17 cellular contexts compared by ENCODE assay signal in genomic region chr9:35948901-35949318, GRCh38. TPM values are rescaled to one million over a fixed set of nuclear protein-coding genes. Genes with fewer than 3 reads are reported as not detected.
A peak's percentile ranks its signal among the peaks of the same experiment; 100 is the strongest.
DNase-seq lines count a peak whose midpoint lies in the region; ATAC-seq, FAIRE-seq and TF ChIP-seq lines count a peak whose summit lies in the region.
"Had no signal": no experiment of that assay in that cellular context is flagged by ENCODE, and none has a peak within 500 bp of the region (broad histone marks: within the 10 kb centered on the region; RNA-seq: fewer than 3 reads in every experiment).

No MANE protein-coding gene starts in this region.

- peak in 3 of 8 donors; percentile 23 to 60 (median 43) for ATAC-seq in heart right ventricle

- no peaks in the 10 kb centered on the region for H4K20me1 ChIP-seq in H1 (replicated peaks in 1 of 2; ENCODE audit: control insufficient read depth in 1 of 2, insufficient read depth in 2 of 2, low read length in 2 of 2)

- H2AK5ac ChIP-seq in H1 (ENCODE audit: low read depth, low read length): no peak overlapping the region

- TF ChIP-seq EP300 in H1 (IDR thresholded peaks at IDR 0.05; ENCODE audit: borderline replicate concordance in 1 of 2, low read depth in 2 of 2, low read length in 2 of 2): no peak

- no peak overlapping the region for H3K18ac ChIP-seq in H1 (ENCODE audit: extremely low read depth, low read length)

- DNase-seq in heart right ventricle (no peak), right atrium auricular region (ENCODE audit: low spot score) (no peak), H1 (ENCODE audit: low read depth in 1 of 2, low spot score in 2 of 2) (no peak), lung microvascular endothelial cell (ENCODE audit: low read depth in 2 of 2) (peak; percentile 26 to 89), small intestine (no peak), COLO668 (lab: John Stamatoyannopoulos, UW; ENCODE audit: unreplicated experiment) (no peak), NCI-H526 treated with DMSO at 0.1 percent for 48 hours (lab: John Stamatoyannopoulos, UW) (no peak), middle frontal gyrus (ENCODE audit: extremely low spot score, low spot score) (no peak)
- DNase-seq: activated gamma-delta T cell treated with Interleukin-2 at 50 U/mL for 16 hours; CD4-positive, alpha-beta T cell; midbrain; NCI-H2029 treated with DMSO at 0.1 percent for 48 hours; stomach; WERI-Rb-1 had no signal

- FAIRE-seq in H1 (lab: Jason Lieb, UNC): no peak
- no peak for FAIRE-seq in small intestine (lab: Jason Lieb, UNC)
- FAIRE-seq: GM12891 had no signal

- H3K56ac ChIP-seq in H1 (replicated peaks; ENCODE audit: insufficient read length, low read depth, low read length): no peak overlapping the region

- no peak overlapping the region for H3K4me3 ChIP-seq in heart right ventricle
- H3K4me3 ChIP-seq in right atrium auricular region: no peak overlapping the region
- H3K4me3 ChIP-seq in H1 (ENCODE audit: extremely low read depth in 1 of 4, insufficient read depth in 2 of 4, low read depth in 3 of 4, low read length in 4 of 4): no peak overlapping the region
- H3K4me3 ChIP-seq in small intestine (ENCODE audit: low read depth in 1 of 2, low read length in 2 of 2): no peak overlapping the region
- H3K4me3 ChIP-seq: ascending aorta, stomach had no signal

- H3K79me2 ChIP-seq in H1 (ENCODE audit: control insufficient read depth in 1 of 2, insufficient read depth in 2 of 2, low read length in 2 of 2): no peaks in the 10 kb centered on the region

- peak overlapping the region; percentile 90 for H2AFZ ChIP-seq in H1 (ENCODE audit: low read length)

- H3K27ac ChIP-seq in heart right ventricle: peak overlapping the region in 7 of 10 donors; percentile 3 to 80 (median 44)
- H3K27ac ChIP-seq in right atrium auricular region: peak overlapping the region in 1 of 2 donors; percentile 42
- H3K27ac ChIP-seq in H1 (ENCODE audit: low read depth, low read length): no peak overlapping the region
- H3K27ac ChIP-seq in small intestine (ENCODE audit: low read depth in 1 of 2, low read length in 1 of 2): no peak overlapping the region
- H3K27ac ChIP-seq: ascending aorta, stomach, WERI-Rb-1 had no signal

- H3K4me2 ChIP-seq in H1 (ENCODE audit: insufficient read depth in 1 of 2, low read depth in 2 of 2, low read length in 2 of 2): no peak overlapping the region

- H2BK20ac ChIP-seq in H1 (ENCODE audit: low read length): 0 out of 2 replicates have a peak overlapping the region, but pooled peaks have one; percentile 10

- no peak overlapping the region for H2BK5ac ChIP-seq in H1 (ENCODE audit: low read depth, low read length)

- TF ChIP-seq RAD21 in H1 (IDR thresholded peaks at IDR 0.05 in 1 of 2, conservative IDR thresholded peaks at IDR 0.05 in 1 of 2; ENCODE audit: low read depth in 2 of 2, low read length in 2 of 2): no peak

- no peak overlapping the region for H4K5ac ChIP-seq in H1 (ENCODE audit: insufficient read length, low read depth, low read length)

- H3K36me3 ChIP-seq in heart right ventricle: no peaks in the 10 kb centered on the region
- no peaks in the 10 kb centered on the region for H3K36me3 ChIP-seq in right atrium auricular region
- H3K36me3 ChIP-seq in H1 (ENCODE audit: control insufficient read depth in 2 of 4, insufficient read depth in 4 of 4, low read length in 3 of 4): no peaks in the 10 kb centered on the region
- no peaks in the 10 kb centered on the region for H3K36me3 ChIP-seq in small intestine (ENCODE audit: control insufficient read depth in 2 of 2, insufficient read depth in 2 of 2, low read length in 2 of 2)
- H3K36me3 ChIP-seq: ascending aorta, stomach, WERI-Rb-1 had no signal

- CTCF ChIA-PET in H1 (lab: Charles Lee; ENCODE audit: partially characterized antibody): interaction anchor here (0.7 to 1.7 kb wide), 7 partner anchors 10 to 159 kb away, joined by 3 to 5 read pairs (median 4); no protein-coding TSS in a partner anchor

- H3K23me2 ChIP-seq in H1 (ENCODE audit: low read depth, low read length): no peaks in the 10 kb centered on the region

- POLR2A ChIA-PET in H1 (lab: Charles Lee; ENCODE audit: partially characterized antibody): no interaction called here

- no peak for TF ChIP-seq POLR2A in H1 (IDR thresholded peaks at IDR 0.05; ENCODE audit: control extremely low read depth in 1 of 2, low read depth in 2 of 2, low read length in 2 of 2)

- H3K9me3 ChIP-seq in heart right ventricle (no peaks in the 10 kb centered on the region), right atrium auricular region (no peaks in the 10 kb centered on the region), H1 (ENCODE audit: insufficient read depth in 2 of 2, low read depth in 1 of 2, low read length in 1 of 2) (peaks cover 0 to 5% of the 10 kb centered on the region in 2 experiments; a peak in 1 of 4 replicates), small intestine (ENCODE audit: control insufficient read depth, low read depth) (no peaks in the 10 kb centered on the region)
- H3K9me3 ChIP-seq: ascending aorta, stomach had no signal

- no peak overlapping the region for H3K14ac ChIP-seq in H1 (ENCODE audit: insufficient read length)

- no peaks in the 10 kb centered on the region for H3K79me1 ChIP-seq in H1 (ENCODE audit: low read depth, low read length)

- H3K9ac ChIP-seq in H1 (replicated peaks in 1 of 4; ENCODE audit: extremely low read depth in 1 of 4, low read depth in 3 of 4, low read length in 3 of 4): no peak overlapping the region

- WGBS in heart right ventricle, 2 donors: 37 to 45% methylated on average over 2 of the region's 2 CpGs
- 60% methylated on average over 2 of the region's 2 CpGs; no CpG with 5 or more reads in 1 of the 2 experiments for WGBS in H1 (ENCODE audit: extremely low coverage in 1 of 2, insufficient coverage in 1 of 2, insufficient read length in 1 of 2, insufficient replicate concordance in 2 of 2, low coverage in 1 of 2, low lambda C conversion rate in 2 of 2, missing lambda C conversion rate in 1 of 2), 2 experiments
- WGBS in small intestine, 3 donors: 44 to 59% (median 58%) methylated on average over 2 of the region's 2 CpGs

- no peak overlapping the region for H3K4ac ChIP-seq in H1 (replicated peaks; ENCODE audit: insufficient read length, low read depth, low read length)

- intact Hi-C loops in heart right ventricle (cut with DNase I): no loop called here

- H2BK15ac ChIP-seq in H1 (ENCODE audit: low read length): no peak overlapping the region

- no peak for TF ChIP-seq CTCF in heart right ventricle (IDR thresholded peaks at IDR 0.05)
- no peak for TF ChIP-seq CTCF in right atrium auricular region (IDR thresholded peaks at IDR 0.05)
- no peak for TF ChIP-seq CTCF in H1 (IDR thresholded peaks at IDR 0.05; ENCODE audit: control extremely low read depth in 1 of 3, insufficient read depth in 1 of 3, low read depth in 1 of 3, low read length in 3 of 3)

- H2BK12ac ChIP-seq in H1 (ENCODE audit: low read depth, low read length): no peak overlapping the region

- H3K4me1 ChIP-seq in heart right ventricle (peaks cover 0 to 55% (median 26%) of the 10 kb centered on the region in 9 donors), right atrium auricular region (peaks cover 0 to 26% of the 10 kb centered on the region in 2 donors), H1 (replicated peaks in 1 of 4; ENCODE audit: control insufficient read depth in 3 of 4, insufficient read depth in 4 of 4, low read length in 3 of 4) (peaks cover 0 to 5% (median under 1%) of the 10 kb centered on the region in 4 experiments; a peak in 2 of 7 replicates), small intestine (ENCODE audit: control insufficient read depth in 2 of 2, insufficient read depth in 1 of 2, low read depth in 1 of 2, low read length in 1 of 2) (peaks cover 5 to 6% of the 10 kb centered on the region in 2 donors)

- H3K27me3 ChIP-seq in heart right ventricle (no peaks in the 10 kb centered on the region), right atrium auricular region (no peaks in the 10 kb centered on the region), H1 (replicated peaks in 1 of 4; ENCODE audit: control insufficient read depth in 3 of 4, extremely low read depth in 1 of 4, insufficient read depth in 3 of 4, low read length in 3 of 4) (peaks cover 4 to 13% (median 9%) of the 10 kb centered on the region in 4 experiments), small intestine (ENCODE audit: control insufficient read depth in 2 of 2, insufficient read depth in 2 of 2, low read length in 2 of 2) (no peaks in the 10 kb centered on the region)
- H3K27me3 ChIP-seq: ascending aorta had no signal

- no peak overlapping the region for H2BK120ac ChIP-seq in H1 (replicated peaks; ENCODE audit: low read depth, low read length)

- H4K91ac ChIP-seq in H1 (replicated peaks; ENCODE audit: insufficient read length, low read length): no peak overlapping the region

- no peak overlapping the region for H3K23ac ChIP-seq in H1 (ENCODE audit: insufficient read length)

- H4K8ac ChIP-seq in H1 (ENCODE audit: extremely low read depth, insufficient read depth, low read length): no peak overlapping the region

RNA-seq across cellular contexts. Expression of gene OR2S2, which starts 9.0 kb away (rescaled TPM):
- total RNA-seq in heart right ventricle: not detected
- not detected for polyA plus RNA-seq in heart right ventricle
- total RNA-seq in right atrium auricular region: not detected
- not detected in 2 replicates for total RNA-seq in H1 (2021; fragmentation: NEBNext Ultra II Directional; extraction: Animal tissue kit (Norgen Biotek cat#: 25700))
- not detected in 2 replicates for polyA plus RNA-seq in H1 (2011; rRNA removed)
- not detected for polyA plus RNA-seq in H1 (2011; cell fraction: cytosol; rRNA removed)
- polyA plus RNA-seq in H1 (2011; cell fraction: nucleus; rRNA removed): not detected
- not detected in 4 replicates for polyA plus RNA-seq in H1 (2012, experiment 1 of 2)
- polyA plus RNA-seq in H1 (2012, experiment 2 of 2): not detected
- polyA plus RNA-seq in H1 (2013, experiment 1 of 2): not detected
- polyA plus RNA-seq in H1 (2013, experiment 2 of 2): not detected
- not detected in 2 replicates for polyA minus RNA-seq in H1 (2011; rRNA and poly(A)+ RNA removed)
- not detected for polyA minus RNA-seq in H1 (2011; cell fraction: cytosol; rRNA and poly(A)+ RNA removed)
- polyA minus RNA-seq in H1 (2011; cell fraction: nucleus; rRNA and poly(A)+ RNA removed): not detected
- total RNA-seq in lung microvascular endothelial cell: not detected in 2 replicates
- not detected for polyA plus RNA-seq in small intestine
- total RNA-seq: ascending aorta; CD4-positive, alpha-beta T cell; osteocyte; stomach had no signal
- polyA plus RNA-seq: stomach had no signal

RNA-seq across cellular contexts. Expression of gene SPAAR, which starts 39.6 kb away (rescaled TPM):
- total RNA-seq in heart right ventricle (10 to 100 TPM in 2 of 10 donors, 1 to 10 TPM in 8; 2.8 to 14.4 (median 5.0) TPM), right atrium auricular region (1 to 10 TPM; 3.8 to 6.3 TPM), lung microvascular endothelial cell (1.8 and 3.5 TPM in 2 replicates)
- polyA plus RNA-seq in heart right ventricle (10 to 100 TPM in 1 of 2 donors, 1 to 10 TPM in 1; 7.4 to 20.8 TPM), H1 (2011; rRNA removed) (0.27 and 0.33 TPM in 2 replicates), small intestine (under 1 TPM; 0.45 to 0.81 (median 0.54) TPM)
- not detected in 2 replicates for total RNA-seq in H1 (2021; fragmentation: NEBNext Ultra II Directional; extraction: Animal tissue kit (Norgen Biotek cat#: 25700))
- polyA plus RNA-seq in H1 (2011; cell fraction: cytosol; rRNA removed): 0.18 TPM
- polyA plus RNA-seq in H1 (2011; cell fraction: nucleus; rRNA removed): 0.74 TPM
- 0.15 to 0.34 TPM (median 0.29 TPM) in 3 of 4 replicates, not detected in the other for polyA plus RNA-seq in H1 (2012, experiment 1 of 2)
- polyA plus RNA-seq in H1 (2012, experiment 2 of 2): not detected
- polyA plus RNA-seq in H1 (2013, experiment 1 of 2): 0.30 TPM
- 0.17 TPM for polyA plus RNA-seq in H1 (2013, experiment 2 of 2)
- 0.34 and 0.66 TPM in 2 replicates for polyA minus RNA-seq in H1 (2011; rRNA and poly(A)+ RNA removed)
- polyA minus RNA-seq in H1 (2011; cell fraction: cytosol; rRNA and poly(A)+ RNA removed): not detected
- 0.50 TPM for polyA minus RNA-seq in H1 (2011; cell fraction: nucleus; rRNA and poly(A)+ RNA removed)
- total RNA-seq: CD4-positive, alpha-beta T cell had no signal

RNA-seq across cellular contexts. Expression of gene HRCT1, which starts 42.9 kb away (rescaled TPM):
- 1 to 10 TPM; 1.5 to 6.1 (median 2.2) TPM for total RNA-seq in heart right ventricle
- 10 to 100 TPM in 1 of 2 donors, 1 to 10 TPM in 1; 7.2 to 13.9 TPM for polyA plus RNA-seq in heart right ventricle
- total RNA-seq in right atrium auricular region: 10 to 100 TPM in 1 of 2 donors, 1 to 10 TPM in 1; 4.9 to 12.5 TPM
- not detected in 2 replicates for total RNA-seq in H1 (2021; fragmentation: NEBNext Ultra II Directional; extraction: Animal tissue kit (Norgen Biotek cat#: 25700))
- polyA plus RNA-seq in H1 (2011; rRNA removed): not detected in 2 replicates
- not detected for polyA plus RNA-seq in H1 (2011; cell fraction: cytosol; rRNA removed)
- 0.50 TPM for polyA plus RNA-seq in H1 (2011; cell fraction: nucleus; rRNA removed)
- polyA plus RNA-seq in H1 (2012, experiment 1 of 2): 0.24 TPM in 1 of 4 replicates, not detected in the others
- not detected for polyA plus RNA-seq in H1 (2012, experiment 2 of 2)
- not detected for polyA plus RNA-seq in H1 (2013, experiment 1 of 2)
- not detected for polyA plus RNA-seq in H1 (2013, experiment 2 of 2)
- not detected in 2 replicates for polyA minus RNA-seq in H1 (2011; rRNA and poly(A)+ RNA removed)
- not detected for polyA minus RNA-seq in H1 (2011; cell fraction: cytosol; rRNA and poly(A)+ RNA removed)
- not detected for polyA minus RNA-seq in H1 (2011; cell fraction: nucleus; rRNA and poly(A)+ RNA removed)
- 1.8 and 4.1 TPM in 2 replicates for total RNA-seq in lung microvascular endothelial cell
- 10 to 100 TPM in 1 of 3 donors, 1 to 10 TPM in 2; 7.2 to 17.8 (median 7.8) TPM for polyA plus RNA-seq in small intestine
- total RNA-seq: CD4-positive, alpha-beta T cell had no signal

Comparison
In these comparisons a context has a peak if more than half of its experiments do, and no peak if none do; other contexts are left out.
1. DNase-seq: peak in lung microvascular endothelial cell (2 of 2); none in heart right ventricle (0 of 2), right atrium auricular region (single experiment), H1 (0 of 2), small intestine (single experiment), COLO668 (single experiment), NCI-H526 treated with DMSO at 0.1 percent for 48 hours (single experiment) and middle frontal gyrus (single experiment).
2. H3K27ac ChIP-seq: peak in heart right ventricle (7 of 10); none in H1 (single experiment) and small intestine (0 of 2).